Comparison of ENCODE assay signal across 24 cellular contexts in the genomic region with DNA sequence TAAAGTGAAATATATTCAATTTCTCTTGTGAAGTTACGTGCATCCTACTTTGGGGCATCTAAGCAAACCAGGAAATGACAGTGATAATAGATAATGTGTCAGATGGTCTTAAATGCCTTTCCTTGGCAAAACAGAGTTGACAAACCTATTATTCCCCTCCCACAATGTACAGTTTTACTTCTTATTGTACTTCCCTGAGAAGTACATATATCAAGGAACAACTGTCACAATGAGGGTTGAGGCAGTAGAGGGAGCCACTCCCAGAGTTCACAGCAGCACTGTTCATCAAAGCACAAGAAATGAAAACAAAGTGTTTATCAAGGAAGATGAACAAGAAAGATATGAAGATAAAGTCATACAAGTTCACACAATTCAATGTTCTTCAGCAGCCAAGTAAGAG. TPM values are rescaled to one million over a fixed set of nuclear protein-coding genes. Genes with fewer than 3 reads are reported as not detected.
DNase-seq lines count a peak whose midpoint lies in the region; ATAC-seq and TF ChIP-seq lines count a peak whose summit lies in the region.
"Had no signal": no experiment of that assay in that cellular context is flagged by ENCODE, and none has a peak within 500 bp of the region (broad histone marks: within the 10 kb centered on the region; RNA-seq: fewer than 3 reads in every experiment).

No MANE protein-coding gene starts in this region.

- intact Hi-C loops in OCI-LY7 (cut with micrococcal nuclease; ENCODE audit: unreplicated experiment) = no loop called here
- intact Hi-C loops in activated CD4-positive, alpha-beta T cell treated with anti-CD3 and anti-CD28 coated beads for 36 hours (cut with DNase I, micrococcal nuclease) = no loop called here

- H3K4me1 ChIP-seq in H9 (ENCODE audit: insufficient read depth, low read length) = peaks cover 11% of the 10 kb centered on the region; the same call in 1 of the 2 replicates
- H3K4me1 ChIP-seq in OCI-LY7 (ENCODE audit: insufficient read depth, low read length, poor library complexity, severe bottlenecking) = no peaks in the 10 kb centered on the region
- peaks cover 1% of the 10 kb centered on the region for H3K4me1 ChIP-seq in foreskin keratinocyte
- peaks cover 4% of the 10 kb centered on the region for H3K4me1 ChIP-seq in neural progenitor cell
- H3K4me1 ChIP-seq: BE2C, SJSA1 had no signal

- H3K18ac ChIP-seq in H9 (ENCODE audit: insufficient read length, low read depth, low read length) = no peak overlapping the region

- no peak overlapping the region for H2BK20ac ChIP-seq in H9 (ENCODE audit: low read depth, low read length, poor library complexity, severe bottlenecking)

- ATAC-seq in foreskin keratinocyte (no peak), GM21423 (IDR thresholded peaks at IDR 0.05; ENCODE audit: unreplicated experiment) (no peak), HG02885 (IDR thresholded peaks at IDR 0.05; ENCODE audit: poor library complexity, unreplicated experiment) (no peak)
- no peak for ATAC-seq in activated CD4-positive, alpha-beta T cell treated with anti-CD3 and anti-CD28 coated beads for 36 hours

- H2BK12ac ChIP-seq in H9 (ENCODE audit: insufficient read length, low read depth, low read length) = no peak overlapping the region

- no peak overlapping the region for H3K23ac ChIP-seq in H9 (ENCODE audit: insufficient read length, low read depth, low read length)

- no peak overlapping the region for H2AFZ ChIP-seq in H9 (ENCODE audit: low read length)
- no peak overlapping the region for H2AFZ ChIP-seq in OCI-LY7 (ENCODE audit: low read length)
- H2AFZ ChIP-seq in neural progenitor cell (replicated peaks) = no peak overlapping the region

- no peak overlapping the region for H2AK5ac ChIP-seq in H9 (ENCODE audit: insufficient read length, low read length)

- H3K9ac ChIP-seq in H9 (ENCODE audit: extremely low read depth, insufficient read length, low read length) (no peak overlapping the region), neural progenitor cell (no peak overlapping the region)

- CTCF ChIA-PET in OCI-LY7 (lab: Charles Lee; ENCODE audit: unreplicated experiment) = no interaction called here
- CTCF ChIA-PET in activated CD4-positive, alpha-beta T cell treated with anti-CD3 and anti-CD28 coated beads for 36 hours (lab: Charles Lee) = no interaction called here

- no peaks in the 10 kb centered on the region for H3K9me2 ChIP-seq in OCI-LY7 (ENCODE audit: insufficient read depth, low read length)

- no peak overlapping the region for H2BK5ac ChIP-seq in H9 (ENCODE audit: insufficient read length, low read length)

- H3K27me3 ChIP-seq in H9 (ENCODE audit: insufficient read depth, low read length) (no peaks in the 10 kb centered on the region), foreskin keratinocyte (no peaks in the 10 kb centered on the region), neural progenitor cell (no peaks in the 10 kb centered on the region)
- H3K27me3 ChIP-seq: BE2C, SJSA1 had no signal

- no TSS peak for BruUV-seq in OCI-LY7 (replicated peaks; lab: Mats Ljungman, UMichigan)

- H4K20me1 ChIP-seq in H9 (ENCODE audit: control insufficient read depth, insufficient read depth, insufficient read length) = no peaks in the 10 kb centered on the region
- H4K20me1 ChIP-seq in OCI-LY7 (ENCODE audit: insufficient read depth, low read length) = no peaks in the 10 kb centered on the region
- H4K20me1 ChIP-seq in neural progenitor cell (ENCODE audit: low read depth) = no peaks in the 10 kb centered on the region

- H3K56ac ChIP-seq in H9 (ENCODE audit: insufficient read length, low read depth, low read length) = no peak overlapping the region

- POLR2A ChIA-PET in OCI-LY7 (lab: Charles Lee) = interaction anchor here (0.6 kb wide), 1 partner anchor 47 kb away, joined by 3 read pairs; no protein-coding TSS in a partner anchor
- POLR2A ChIA-PET in activated CD4-positive, alpha-beta T cell treated with anti-CD3 and anti-CD28 coated beads for 36 hours (lab: Charles Lee) = no interaction called here

- no peak overlapping the region for H3K14ac ChIP-seq in H9 (ENCODE audit: insufficient read depth, low read length)

- H2BK15ac ChIP-seq in H9 (ENCODE audit: low read depth, low read length) = no peak overlapping the region

- H4K8ac ChIP-seq in H9 (replicated peaks; ENCODE audit: insufficient read length, low read depth, low read length) = no peak overlapping the region

- TF ChIP-seq CTCF in H9 (conservative IDR thresholded peaks at IDR 0.05) (peak; percentile 24; the same call in 2 of the 3 replicates), OCI-LY7 (conservative IDR thresholded peaks at IDR 0.05; ENCODE audit: low read length) (0 out of 2 replicates have a peak, but pooled peaks have one; percentile 18), foreskin keratinocyte (conservative IDR thresholded peaks at IDR 0.05) (peak; percentile 26), neural progenitor cell (IDR thresholded peaks at IDR 0.05) (peak; percentile 4)

- no peak overlapping the region for H3K4me2 ChIP-seq in H9 (ENCODE audit: insufficient read depth, insufficient read length, low read length)
- no peak overlapping the region for H3K4me2 ChIP-seq in OCI-LY7 (ENCODE audit: low read length)
- no peak overlapping the region for H3K4me2 ChIP-seq in neural progenitor cell

- WGBS in H9 (ENCODE audit: extremely low coverage, insufficient read length, low lambda C conversion rate) = no CpG with 5 or more reads among the region's 1 CpG

- H3K79me2 ChIP-seq in H9 (ENCODE audit: insufficient read depth, low read length) (peaks cover 49% of the 10 kb centered on the region; the same call in 1 of the 2 replicates), OCI-LY7 (ENCODE audit: insufficient read depth, low read depth, low read length) (no peaks in the 10 kb centered on the region), neural progenitor cell (ENCODE audit: low read depth) (peaks cover 91% of the 10 kb centered on the region)

- H3K27ac Mint-ChIP-seq in H9 (no peak overlapping the region), neural progenitor cell (no peak overlapping the region)
- no peak overlapping the region for H3K27ac Mint-ChIP-seq in activated CD4-positive, alpha-beta T cell treated with anti-CD3 and anti-CD28 coated beads for 36 hours

- H3K9me3 Mint-ChIP-seq in H9 (no peaks in the 10 kb centered on the region), neural progenitor cell (peaks cover 2% of the 10 kb centered on the region)
- H3K9me3 Mint-ChIP-seq in activated CD4-positive, alpha-beta T cell treated with anti-CD3 and anti-CD28 coated beads for 36 hours (ENCODE audit: low read depth) = peaks cover 6% of the 10 kb centered on the region

- H3K23me2 ChIP-seq in H9 (ENCODE audit: insufficient read length, low read depth, low read length, poor library complexity, severe bottlenecking) = no peaks in the 10 kb centered on the region

- H3K27ac ChIP-seq in H9 (ENCODE audit: insufficient read length, low read depth, low read length) = no peak overlapping the region
- H3K27ac ChIP-seq in OCI-LY7 (ENCODE audit: low read depth, low read length, poor library complexity, severe bottlenecking) = no peak overlapping the region
- no peak overlapping the region for H3K27ac ChIP-seq in foreskin keratinocyte
- H3K27ac ChIP-seq in neural progenitor cell = no peak overlapping the region
- H3K27ac ChIP-seq: SJSA1 had no signal

- no peaks in the 10 kb centered on the region for H3F3A ChIP-seq in neural progenitor cell (ENCODE audit: low read depth)

- DNase-seq in H9 (no peak), OCI-LY7 (ENCODE audit: low spot score) (no peak), foreskin keratinocyte (no peak), neural progenitor cell (ENCODE audit: low spot score) (no peak)
- DNase-seq in activated CD4-positive, alpha-beta T cell treated with anti-CD3 and anti-CD28 coated beads for 36 hours = no peak
- no peak for DNase-seq in stimulated activated CD4-positive, alpha-beta T cell treated with anti-CD3 and anti-CD28 coated beads, Interleukin-4, amount 100 ng/mL, for 1 hour
- DNase-seq: BE2C, DMS53, GOT3, HCEC 1CT, Karpas-422, NCI-H1105, NCI-H1436 treated with DMSO at 0.1 percent for 48 hours, NCI-H187 treated with DMSO at 0.1 percent for 48 hours, NCI-H524, NCI-H774, Right ventricle myocardium superior, RPMI8226 had no signal

- no peak overlapping the region for H2BK120ac ChIP-seq in H9 (ENCODE audit: low read depth, low read length, poor library complexity, severe bottlenecking)

- H4K91ac ChIP-seq in H9 (ENCODE audit: insufficient read length, low read depth, low read length) = no peak overlapping the region

- H4K5ac ChIP-seq in H9 (ENCODE audit: insufficient read length, low read depth, low read length) = no peak overlapping the region

- H3K79me1 ChIP-seq in H9 (ENCODE audit: insufficient read depth, low read depth, low read length, poor library complexity, severe bottlenecking) = no peaks in the 10 kb centered on the region

- no peaks in the 10 kb centered on the region for H3K9me3 ChIP-seq in H9 (ENCODE audit: control insufficient read depth, low read depth, low read length)
- H3K9me3 ChIP-seq in OCI-LY7 (ENCODE audit: low read length) = no peaks in the 10 kb centered on the region
- H3K9me3 ChIP-seq in neural progenitor cell (ENCODE audit: low read depth) = no peaks in the 10 kb centered on the region
- H3K9me3 ChIP-seq: BE2C, SJSA1 had no signal

- no peaks in the 10 kb centered on the region for H3K36me3 ChIP-seq in OCI-LY7 (ENCODE audit: insufficient read depth, low read length)
- H3K36me3 ChIP-seq in neural progenitor cell = no peaks in the 10 kb centered on the region
- H3K36me3 ChIP-seq: BE2C, SJSA1 had no signal

- H3K27me3 Mint-ChIP-seq in H9 (ENCODE audit: low read depth) (no peaks in the 10 kb centered on the region), neural progenitor cell (ENCODE audit: insufficient read depth, low read depth) (no peaks in the 10 kb centered on the region)
- H3K27me3 Mint-ChIP-seq in activated CD4-positive, alpha-beta T cell treated with anti-CD3 and anti-CD28 coated beads for 36 hours = no peaks in the 10 kb centered on the region

- no peak overlapping the region for H3K4me3 ChIP-seq in OCI-LY7 (ENCODE audit: low read depth, low read length, poor library complexity, severe bottlenecking)
- H3K4me3 ChIP-seq in neural progenitor cell = no peak overlapping the region
- H3K4me3 ChIP-seq: SJSA1 had no signal

- H3K4ac ChIP-seq in H9 (ENCODE audit: low read depth, low read length) = no peak overlapping the region

- H3K36me3 Mint-ChIP-seq in H9 (ENCODE audit: insufficient read depth in 1 of 3, low read depth in 3 of 3) (no peaks in the 10 kb centered on the region; a peak in 1 of 7 replicates), neural progenitor cell (peaks cover 6% of the 10 kb centered on the region)
- no peaks in the 10 kb centered on the region for H3K36me3 Mint-ChIP-seq in activated CD4-positive, alpha-beta T cell treated with anti-CD3 and anti-CD28 coated beads for 36 hours (ENCODE audit: low read depth)

- H3T11ph ChIP-seq in H9 (ENCODE audit: low read length) = no peak overlapping the region

- H3K4me3 Mint-ChIP-seq in H9 (no peak overlapping the region), neural progenitor cell (no peak overlapping the region)
- H3K4me3 Mint-ChIP-seq in activated CD4-positive, alpha-beta T cell treated with anti-CD3 and anti-CD28 coated beads for 36 hours = no peak overlapping the region

- H3K4me1 Mint-ChIP-seq in H9 (peaks cover 36 to 51% of the 10 kb centered on the region in 2 experiments), neural progenitor cell (peaks cover 6% of the 10 kb centered on the region)
- no peaks in the 10 kb centered on the region for H3K4me1 Mint-ChIP-seq in activated CD4-positive, alpha-beta T cell treated with anti-CD3 and anti-CD28 coated beads for 36 hours

RNA-seq across cellular contexts. Expression of gene ELAVL2, which starts 41.1 kb away (rescaled TPM):
- total RNA-seq in H9 (2021) (16.8 and 19.9 TPM in 2 replicates), OCI-LY7 (2022) (not detected in 2 replicates), foreskin keratinocyte (10.4 and 12.1 TPM in 2 replicates), neural progenitor cell (ENCODE audit: low replicate concordance) (17.1 and 21.1 TPM in 2 replicates)
- total RNA-seq in OCI-LY7 (2014; rRNA removed; shearing (Covaris generic)) = not detected in 2 replicates
- 2.5 and 3.2 TPM in 2 replicates for polyA plus RNA-seq in foreskin keratinocyte
- not detected for total RNA-seq in activated CD4-positive, alpha-beta T cell treated with anti-CD3 and anti-CD28 coated beads for 36 hours
- total RNA-seq: Daoy, G401, HT-29, Right ventricle myocardium superior had no signal

Comparison
In these comparisons a context has a peak if more than half of its experiments do, and no peak if none do; other contexts are left out.
1. RNA of gene ELAVL2, which starts 41.1 kb away (total RNA-seq): 17.1 to 21.1 TPM in neural progenitor cell, 16.8 to 19.9 TPM in H9 and 10.4 to 12.1 TPM in foreskin keratinocyte; not detected in OCI-LY7 and not detected in activated CD4-positive, alpha-beta T cell treated with anti-CD3 and anti-CD28 coated beads for 36 hours; every median in the first group is over 10 times any median in the second.
2. Peak in every context shown above with its lines, with median percentiles within 50 percentile points of each other: CTCF ChIP-seq.